Comparison of ENCODE assay signal across 18 cellular contexts in genomic region chr2:127394464-127394863, GRCh38. TPM values are rescaled to one million over a fixed set of nuclear protein-coding genes. Genes with fewer than 3 reads are reported as not detected.
A peak's percentile ranks its signal among the peaks of the same experiment; 100 is the strongest.
DNase-seq lines count a peak whose midpoint lies in the region; TF ChIP-seq lines count a peak whose summit lies in the region.
"Had no signal": no experiment of that assay in that cellular context is flagged by ENCODE, and none has a peak within 500 bp of the region (broad histone marks: within the 10 kb centered on the region; RNA-seq: fewer than 3 reads in every experiment).

No MANE protein-coding gene starts in this region.

- peaks cover 27% of the 10 kb centered on the region for H3K4me1 Mint-ChIP-seq in osteocyte (ENCODE audit: unreplicated experiment)
- H3K4me1 Mint-ChIP-seq in activated naive CD4-positive, alpha-beta T cell treated with anti-CD3 and anti-CD28 coated beads, Interleukin-2, amount 10 ng/mL, durations not matched to agents 7 days and 5 days, result peaks cover 24% of the 10 kb centered on the region

- DNase-seq in ascending aorta (ENCODE audit: low spot score in 2 of 2) (no peak), left kidney (ENCODE audit: low read depth, low spot score) (peak; percentile 61), osteocyte (ENCODE audit: extremely low spot score, unreplicated experiment) (peak; percentile 60), dermis blood vessel endothelial cell (no peak), hypothalamus (lab: John Stamatoyannopoulos, UW) (no peak)
- no peak for DNase-seq in activated naive CD4-positive, alpha-beta T cell treated with anti-CD3 and anti-CD28 coated beads, Interleukin-2, amount 10 ng/mL, durations not matched to agents 7 days and 5 days
- DNase-seq in activated T-cell treated with anti-CD3 and anti-CD28 coated beads, Interleukin-2, amount 50 U/mL, for 1 hour, result no peak
- DNase-seq: ACHN; AML-193; CD4-positive, alpha-beta memory T cell; DMS153; DMS79; GF-D8; HCEC 1CT had no signal

- H3K4me3 ChIP-seq in ascending aorta, result no peak overlapping the region
- H3K4me3 ChIP-seq: BLaER1, GM23338 had no signal

- TF ChIP-seq CTCF in ascending aorta (IDR thresholded peaks at IDR 0.05), result no peak
- TF ChIP-seq CTCF in osteocyte (IDR thresholded peaks at IDR 0.05), result no peak

- no peaks in the 10 kb centered on the region for H3K27me3 Mint-ChIP-seq in osteocyte (ENCODE audit: unreplicated experiment)
- H3K27me3 Mint-ChIP-seq in activated naive CD4-positive, alpha-beta T cell treated with anti-CD3 and anti-CD28 coated beads, Interleukin-2, amount 10 ng/mL, durations not matched to agents 7 days and 5 days, result peaks cover 13% of the 10 kb centered on the region

- no peaks in the 10 kb centered on the region for H3K27me3 ChIP-seq in ascending aorta
- H3K27me3 ChIP-seq: BLaER1 had no signal

- H3K9me3 ChIP-seq in ascending aorta, result no peaks in the 10 kb centered on the region
- H3K9me3 ChIP-seq: BLaER1 had no signal

- no peaks in the 10 kb centered on the region for H3K36me3 ChIP-seq in ascending aorta
- H3K36me3 ChIP-seq: BLaER1 had no signal

- H3K4me3 Mint-ChIP-seq in osteocyte (ENCODE audit: unreplicated experiment), result no peak overlapping the region
- no peak overlapping the region for H3K4me3 Mint-ChIP-seq in activated naive CD4-positive, alpha-beta T cell treated with anti-CD3 and anti-CD28 coated beads, Interleukin-2, amount 10 ng/mL, durations not matched to agents 7 days and 5 days
- H3K4me3 Mint-ChIP-seq: CD14-positive monocyte; CD4-positive, alpha-beta memory T cell; GM23338 had no signal

- H3K4me1 ChIP-seq in ascending aorta, result peaks cover 11 to 29% of the 10 kb centered on the region in 2 donors

- H3K27ac ChIP-seq in ascending aorta, result peak overlapping the region; percentile 47 to 61
- H3K27ac ChIP-seq: BLaER1 had no signal

- CTCF ChIA-PET in activated naive CD4-positive, alpha-beta T cell treated with anti-CD3 and anti-CD28 coated beads, Interleukin-2, amount 10 ng/mL, durations not matched to agents 7 days and 5 days (lab: Charles Lee), result interaction anchor here (0.6 to 1.5 kb wide), 2 partner anchors 16 to 22 kb away, joined by 3 read pairs; no protein-coding TSS in a partner anchor

- H3K27ac Mint-ChIP-seq in osteocyte (ENCODE audit: unreplicated experiment), result peak overlapping the region; percentile 54
- H3K27ac Mint-ChIP-seq in activated naive CD4-positive, alpha-beta T cell treated with anti-CD3 and anti-CD28 coated beads, Interleukin-2, amount 10 ng/mL, durations not matched to agents 7 days and 5 days, result no peak overlapping the region
- H3K27ac Mint-ChIP-seq: CD4-positive, alpha-beta memory T cell; GM23338 had no signal

- intact Hi-C loops in ascending aorta (cut with DNase I), result no loop called here

- H3K36me3 Mint-ChIP-seq in osteocyte (ENCODE audit: unreplicated experiment), result peaks cover 5% of the 10 kb centered on the region
- peaks cover 2% of the 10 kb centered on the region for H3K36me3 Mint-ChIP-seq in activated naive CD4-positive, alpha-beta T cell treated with anti-CD3 and anti-CD28 coated beads, Interleukin-2, amount 10 ng/mL, durations not matched to agents 7 days and 5 days
- H3K36me3 Mint-ChIP-seq: CD4-positive, alpha-beta memory T cell had no signal

- H3K9me3 Mint-ChIP-seq in osteocyte (ENCODE audit: unreplicated experiment), result peaks cover 3% of the 10 kb centered on the region
- H3K9me3 Mint-ChIP-seq in activated naive CD4-positive, alpha-beta T cell treated with anti-CD3 and anti-CD28 coated beads, Interleukin-2, amount 10 ng/mL, durations not matched to agents 7 days and 5 days, result no peaks in the 10 kb centered on the region
- H3K9me3 Mint-ChIP-seq: CD4-positive, alpha-beta memory T cell had no signal

RNA-seq across cellular contexts. Expression of gene MAP3K2, which starts 6.7 kb away (rescaled TPM):
- total RNA-seq in ascending aorta (47.7 TPM), osteocyte (60.9 and 63.9 TPM in 2 replicates), dermis blood vessel endothelial cell (27.2 and 28.4 TPM in 2 replicates)

RNA-seq across cellular contexts. Expression of gene PROC, which starts 23.8 kb away (rescaled TPM):
- total RNA-seq in ascending aorta (not detected), osteocyte (1.6 and 2.5 TPM in 2 replicates), dermis blood vessel endothelial cell (0.17 TPM in 1 of 2 replicates, not detected in the other)
- total RNA-seq: CD4-positive, alpha-beta memory T cell; Daoy had no signal

Comparison
In these comparisons a context has a peak if more than half of its experiments do, and no peak if none do; other contexts are left out.
1. DNase-seq: peak in left kidney (single experiment) and osteocyte (single experiment); none in ascending aorta (0 of 2), dermis blood vessel endothelial cell (single experiment), activated naive CD4-positive, alpha-beta T cell treated with anti-CD3 and anti-CD28 coated beads, Interleukin-2, amount 10 ng/mL, durations not matched to agents 7 days and 5 days (single experiment), activated T-cell treated with anti-CD3 and anti-CD28 coated beads, Interleukin-2, amount 50 U/mL, for 1 hour (single experiment) and hypothalamus (0 of 51).